ENCODE assay signal across 1 cellular context in the genomic region with DNA sequence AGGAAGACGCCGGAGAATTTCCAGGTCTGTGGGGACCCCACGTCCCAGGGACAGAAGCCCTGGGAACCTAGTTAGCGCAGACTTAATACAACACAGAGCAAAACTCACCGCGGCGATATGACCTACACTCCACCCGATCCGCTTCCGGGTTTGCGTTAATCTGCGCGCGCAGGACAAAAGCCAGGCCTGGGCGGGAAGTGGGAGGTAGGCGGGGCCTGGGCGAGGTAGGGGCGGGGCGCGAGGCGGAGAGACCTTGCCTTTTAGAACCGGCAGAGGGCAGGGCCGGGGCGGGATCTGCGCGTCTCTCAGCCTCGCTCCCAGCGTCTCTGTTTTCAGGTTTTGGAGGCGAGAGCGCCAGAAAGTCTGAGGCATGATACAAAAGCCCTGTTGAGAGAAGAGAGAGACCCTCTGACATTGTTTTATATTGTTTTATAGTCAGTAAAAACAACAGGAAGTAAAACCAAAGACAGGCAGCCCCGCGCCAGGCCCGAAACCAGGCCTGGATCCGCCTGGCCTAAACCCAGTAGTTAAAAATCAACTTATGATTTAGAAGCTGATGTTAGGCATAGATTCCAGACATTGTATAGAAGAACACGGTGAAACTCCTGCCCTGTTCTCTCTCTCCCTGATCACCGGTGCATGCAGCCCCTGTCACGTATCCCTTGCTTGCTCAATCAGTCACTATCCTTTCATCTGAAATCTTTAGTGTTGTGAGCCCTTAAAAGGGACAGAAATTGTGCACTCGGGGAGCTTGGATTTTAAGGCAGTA.
TF ChIP-seq lines count a peak whose summit lies in the region.

ZNF611 (minus strand) TSS at position 152 of the 769 bp plus-strand sequence. CDS start 19,150 bp downstream, outside the sequence.

TF ChIP-seq in HEK293, 187 proteins besides CTCF, POLR2A, EP300 and RAD21 (continued from another document):
- TF ChIP-seq, protein P1, sequence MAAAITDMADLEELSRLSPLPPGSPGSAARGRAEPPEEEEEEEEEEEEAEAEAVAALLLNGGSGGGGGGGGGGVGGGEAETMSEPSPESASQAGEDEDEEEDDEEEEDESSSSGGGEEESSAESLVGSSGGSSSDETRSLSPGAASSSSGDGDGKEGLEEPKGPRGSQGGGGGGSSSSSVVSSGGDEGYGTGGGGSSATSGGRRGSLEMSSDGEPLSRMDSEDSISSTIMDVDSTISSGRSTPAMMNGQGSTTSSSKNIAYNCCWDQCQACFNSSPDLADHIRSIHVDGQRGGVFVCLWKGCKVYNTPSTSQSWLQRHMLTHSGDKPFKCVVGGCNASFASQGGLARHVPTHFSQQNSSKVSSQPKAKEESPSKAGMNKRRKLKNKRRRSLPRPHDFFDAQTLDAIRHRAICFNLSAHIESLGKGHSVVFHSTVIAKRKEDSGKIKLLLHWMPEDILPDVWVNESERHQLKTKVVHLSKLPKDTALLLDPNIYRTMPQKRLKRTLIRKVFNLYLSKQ (tag by site-specific recombination; IDR thresholded peaks at IDR 0.05; ENCODE audit: borderline replicate concordance): no peak
- TF ChIP-seq ZNF785 (tag by site-specific recombination; IDR thresholded peaks at IDR 0.05): no peak
- TF ChIP-seq SP2 (tag by site-specific recombination; IDR thresholded peaks at IDR 0.05): peak; percentile 89
- no peak for TF ChIP-seq ZNF654 (tag by site-specific recombination; IDR thresholded peaks at IDR 0.05; ENCODE audit: low read depth)
- TF ChIP-seq ZNF133 (tag by site-specific recombination; IDR thresholded peaks at IDR 0.05): no peak
- no peak for TF ChIP-seq ZFP3 (tag by site-specific recombination; IDR thresholded peaks at IDR 0.05; ENCODE audit: low read depth)
- TF ChIP-seq PATZ1 (tag by site-specific recombination; IDR thresholded peaks at IDR 0.05): no peak
- TF ChIP-seq ZNF37A (tag by site-specific recombination; IDR thresholded peaks at IDR 0.05): no peak
- no peak for TF ChIP-seq ZNF529 (tag by site-specific recombination; IDR thresholded peaks at IDR 0.05; ENCODE audit: insufficient replicate concordance)
- peak; percentile 89 for TF ChIP-seq SP3 (tag by site-specific recombination; IDR thresholded peaks at IDR 0.05)
- TF ChIP-seq EGR2 (tag by site-specific recombination; IDR thresholded peaks at IDR 0.05; ENCODE audit: low read depth): peak; percentile 51; the same call in 1 of the 2 replicates
- peak; percentile 87 for TF ChIP-seq KLF8 (tag by site-specific recombination; IDR thresholded peaks at IDR 0.05)
- TF ChIP-seq ZNF555 (tag by site-specific recombination; conservative IDR thresholded peaks at IDR 0.05): no peak
- TF ChIP-seq ZNF169 (tag by site-specific recombination; IDR thresholded peaks at IDR 0.05): no peak
- no peak for TF ChIP-seq SCRT1 (tag by site-specific recombination; IDR thresholded peaks at IDR 0.05; ENCODE audit: borderline replicate concordance)
- 0 out of 2 replicates have a peak, but pooled peaks have one; percentile 17 for TF ChIP-seq ZBTB11 (tag by site-specific recombination; conservative IDR thresholded peaks at IDR 0.05; ENCODE audit: low read depth)
- TF ChIP-seq ZNF837 (tag by site-specific recombination; IDR thresholded peaks at IDR 0.05): no peak
- TF ChIP-seq, protein P2, sequence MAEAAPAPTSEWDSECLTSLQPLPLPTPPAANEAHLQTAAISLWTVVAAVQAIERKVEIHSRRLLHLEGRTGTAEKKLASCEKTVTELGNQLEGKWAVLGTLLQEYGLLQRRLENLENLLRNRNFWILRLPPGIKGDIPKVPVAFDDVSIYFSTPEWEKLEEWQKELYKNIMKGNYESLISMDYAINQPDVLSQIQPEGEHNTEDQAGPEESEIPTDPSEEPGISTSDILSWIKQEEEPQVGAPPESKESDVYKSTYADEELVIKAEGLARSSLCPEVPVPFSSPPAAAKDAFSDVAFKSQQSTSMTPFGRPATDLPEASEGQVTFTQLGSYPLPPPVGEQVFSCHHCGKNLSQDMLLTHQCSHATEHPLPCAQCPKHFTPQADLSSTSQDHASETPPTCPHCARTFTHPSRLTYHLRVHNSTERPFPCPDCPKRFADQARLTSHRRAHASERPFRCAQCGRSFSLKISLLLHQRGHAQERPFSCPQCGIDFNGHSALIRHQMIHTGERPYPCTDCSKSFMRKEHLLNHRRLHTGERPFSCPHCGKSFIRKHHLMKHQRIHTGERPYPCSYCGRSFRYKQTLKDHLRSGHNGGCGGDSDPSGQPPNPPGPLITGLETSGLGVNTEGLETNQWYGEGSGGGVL (tag by site-specific recombination; IDR thresholded peaks at IDR 0.05): 0 out of 2 replicates have a peak, but pooled peaks have one; percentile 26
- no peak for TF ChIP-seq ZNF658 (tag by site-specific recombination; IDR thresholded peaks at IDR 0.05)
- TF ChIP-seq, protein P3, sequence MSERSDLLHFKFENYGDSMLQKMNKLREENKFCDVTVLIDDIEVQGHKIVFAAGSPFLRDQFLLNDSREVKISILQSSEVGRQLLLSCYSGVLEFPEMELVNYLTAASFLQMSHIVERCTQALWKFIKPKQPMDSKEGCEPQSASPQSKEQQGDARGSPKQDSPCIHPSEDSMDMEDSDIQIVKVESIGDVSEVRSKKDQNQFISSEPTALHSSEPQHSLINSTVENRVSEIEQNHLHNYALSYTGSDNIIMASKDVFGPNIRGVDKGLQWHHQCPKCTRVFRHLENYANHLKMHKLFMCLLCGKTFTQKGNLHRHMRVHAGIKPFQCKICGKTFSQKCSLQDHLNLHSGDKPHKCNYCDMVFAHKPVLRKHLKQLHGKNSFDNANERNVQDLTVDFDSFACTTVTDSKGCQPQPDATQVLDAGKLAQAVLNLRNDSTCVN (tag by site-specific recombination; optimal IDR thresholded peaks at IDR 0.05): peak; percentile 29
- TF ChIP-seq ZNF747 (tag by site-specific recombination; IDR thresholded peaks at IDR 0.05): no peak
- TF ChIP-seq ZNF16 (tag by site-specific recombination; IDR thresholded peaks at IDR 0.05; ENCODE audit: low read depth): no peak
- no peak for TF ChIP-seq ZNF266 (tag by site-specific recombination; IDR thresholded peaks at IDR 0.05; ENCODE audit: low read depth)
- peak; percentile 55 for TF ChIP-seq KLF9 (tag by site-specific recombination; IDR thresholded peaks at IDR 0.05; ENCODE audit: low read depth)
- TF ChIP-seq ZNF394 (tag by site-specific recombination; IDR thresholded peaks at IDR 0.05; ENCODE audit: borderline replicate concordance): no peak
- TF ChIP-seq ZIC2 (tag by site-specific recombination; IDR thresholded peaks at IDR 0.05): no peak
- no peak for TF ChIP-seq ZNF610 (tag by site-specific recombination; IDR thresholded peaks at IDR 0.05; ENCODE audit: borderline replicate concordance)
